10 cellular contexts compared by ENCODE assay signal in the genomic region with DNA sequence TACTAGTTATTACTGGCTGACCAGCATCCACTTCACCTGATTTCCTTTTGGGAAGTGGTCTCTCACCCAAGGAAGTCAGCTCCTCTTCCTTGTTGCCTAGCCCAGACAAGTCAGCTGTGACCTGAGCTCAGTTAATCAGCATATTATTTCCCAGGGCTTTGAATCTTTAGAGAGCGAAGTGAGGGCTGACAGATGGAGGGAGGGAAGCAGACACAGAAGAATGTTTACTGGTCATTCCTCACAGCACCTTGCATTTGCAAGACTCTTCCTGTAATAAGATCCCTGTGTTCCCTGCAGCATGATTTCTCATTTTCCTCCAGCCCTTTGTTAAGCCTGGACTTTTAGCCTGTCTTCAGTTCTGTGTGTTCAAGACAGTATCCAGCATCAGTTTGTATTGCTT. TPM values are rescaled to one million over a fixed set of nuclear protein-coding genes. Genes with fewer than 3 reads are reported as not detected.
A peak's percentile ranks its signal among the peaks of the same experiment; 100 is the strongest.
DNase-seq lines count a peak whose midpoint lies in the region; ATAC-seq and TF ChIP-seq lines count a peak whose summit lies in the region.
"Had no signal": no experiment of that assay in that cellular context is flagged by ENCODE, and none has a peak within 500 bp of the region (broad histone marks: within the 10 kb centered on the region; RNA-seq: fewer than 3 reads in every experiment).

No MANE protein-coding gene starts in this region.

- peaks cover 1% of the 10 kb centered on the region for H3K36me3 Mint-ChIP-seq in progenitor cell of endocrine pancreas (ENCODE audit: insufficient read depth)

- no peak overlapping the region for H3K9ac ChIP-seq in fibroblast of lung (ENCODE audit: insufficient read depth, low read length)

- H4K20me1 ChIP-seq in fibroblast of lung (ENCODE audit: control insufficient read depth, extremely low read depth, insufficient read depth, low read length), result no peaks in the 10 kb centered on the region

- H3K4me2 ChIP-seq in fibroblast of lung (ENCODE audit: extremely low read depth, insufficient read depth, low read length), result peak overlapping the region; percentile 75

- no peaks in the 10 kb centered on the region for H3K27me3 Mint-ChIP-seq in progenitor cell of endocrine pancreas

- H3K4me1 Mint-ChIP-seq in progenitor cell of endocrine pancreas (ENCODE audit: low read depth), result peaks cover 13% of the 10 kb centered on the region

- H3K27me3 ChIP-seq in HAP-1 (ENCODE audit: low read depth) (no peaks in the 10 kb centered on the region), fibroblast of lung (ENCODE audit: control insufficient read depth, insufficient read depth, low read length) (no peaks in the 10 kb centered on the region)

- DNase-seq in HAP-1 (ENCODE audit: low spot score in 2 of 2) (peak; percentile 58 to 87), RPMI8226 (peak; percentile 11), fibroblast of lung (ENCODE audit: low read depth in 2 of 2) (peak; percentile 18 to 73), progenitor cell of endocrine pancreas (ENCODE audit: low spot score, unreplicated experiment) (no peak), hypothalamus (lab: John Stamatoyannopoulos, UW) (no peak)
- DNase-seq: foreskin melanocyte, NCI-H526 treated with DMSO at 0.1 percent for 48 hours had no signal

- peak overlapping the region; percentile 45 for H3K27ac ChIP-seq in fibroblast of lung (ENCODE audit: insufficient read depth, low read length)

- in situ Hi-C loops in HAP-1 (cut with MboI; ENCODE audit: low sequenced_read_pairs), result no loop called here

- peaks cover 30% of the 10 kb centered on the region for H3K4me1 ChIP-seq in HAP-1
- H3K4me1 ChIP-seq in fibroblast of lung (ENCODE audit: control insufficient read depth, extremely low read depth, insufficient read depth, low read length), result peaks cover 19% of the 10 kb centered on the region

- H3K27ac Mint-ChIP-seq in progenitor cell of endocrine pancreas, result peak overlapping the region; percentile 67

- TF ChIP-seq CTCF in fibroblast of lung (conservative IDR thresholded peaks at IDR 0.05 in 1 of 2, IDR thresholded peaks at IDR 0.05 in 1 of 2; ENCODE audit: low read depth in 1 of 2, low read length in 2 of 2) (no peak), progenitor cell of endocrine pancreas (IDR thresholded peaks at IDR 0.05; ENCODE audit: unreplicated experiment) (no peak)

- peak overlapping the region; percentile 10 for H2AFZ ChIP-seq in fibroblast of lung (ENCODE audit: low read length)

- H3K79me2 ChIP-seq in fibroblast of lung (ENCODE audit: control insufficient read depth, insufficient read depth, low read length), result peaks cover 1% of the 10 kb centered on the region

- H3K36me3 ChIP-seq in HAP-1 (replicated peaks), result no peaks in the 10 kb centered on the region
- no peaks in the 10 kb centered on the region for H3K36me3 ChIP-seq in fibroblast of lung (ENCODE audit: control insufficient read depth, insufficient read depth, low read length)

- H3K4me3 ChIP-seq in HAP-1 (no peak overlapping the region), fibroblast of lung (replicated peaks in 1 of 4; ENCODE audit: control extremely low read depth in 1 of 4, insufficient read depth in 1 of 4, low read depth in 3 of 4, low read length in 4 of 4) (peak overlapping the region in 3 of 4 experiments; percentile 8 to 16 (median 10))

- no peaks in the 10 kb centered on the region for H3K9me3 ChIP-seq in HAP-1
- no peaks in the 10 kb centered on the region for H3K9me3 ChIP-seq in fibroblast of lung (ENCODE audit: control insufficient read depth, insufficient read depth, low read depth, low read length)

- ATAC-seq in GM21723 (IDR thresholded peaks at IDR 0.05; ENCODE audit: unreplicated experiment) (no peak), HG02763 (IDR thresholded peaks at IDR 0.05; ENCODE audit: unreplicated experiment) (no peak), HG02852 (IDR thresholded peaks at IDR 0.05; ENCODE audit: unreplicated experiment) (no peak)

- peaks cover 3% of the 10 kb centered on the region for H3K9me3 Mint-ChIP-seq in progenitor cell of endocrine pancreas (ENCODE audit: low read depth)

- no peak overlapping the region for H3K4me3 Mint-ChIP-seq in progenitor cell of endocrine pancreas (ENCODE audit: low read depth)

RNA-seq across cellular contexts. Expression of a gene that starts 50.0 kb away (rescaled TPM):
- total RNA-seq in fibroblast of lung (48.0 and 70.5 TPM in 2 replicates), progenitor cell of endocrine pancreas (41.9 and 45.4 TPM in 2 replicates)
- polyA plus RNA-seq in fibroblast of lung, result 36.6 and 51.6 TPM in 2 replicates
- polyA plus RNA-seq in fibroblast of lung (2012), result 26.3 and 38.4 TPM in 2 replicates
- polyA minus RNA-seq in fibroblast of lung (ENCODE audit: low replicate concordance), result 8.6 and 8.9 TPM in 2 replicates

Comparison
In these comparisons a context has a peak if more than half of its experiments do, and no peak if none do; other contexts are left out.
1. DNase-seq: peak in HAP-1 (2 of 2), RPMI8226 (single experiment) and fibroblast of lung (2 of 2); none in progenitor cell of endocrine pancreas (single experiment) and hypothalamus (0 of 51).